Comparison of ENCODE assay signal across 1 cellular context in genomic region chr1:178542554-178543290, GRCh38.
A peak's percentile ranks its signal among the peaks of the same experiment; 100 is the strongest.
TF ChIP-seq lines count a peak whose summit lies in the region.

No MANE protein-coding gene starts in this region.

TF ChIP-seq in HepG2, 621 proteins besides CTCF, POLR2A, EP300 and RAD21 (continued from another document and continues in another):
- TF ChIP-seq POGK (CRISPR knock-in tag; conservative IDR thresholded peaks at IDR 0.05) = peak; percentile 71
- peak; percentile 81; the same call in 1 of the 2 replicates for TF ChIP-seq ZNF414 (CRISPR knock-in tag; IDR thresholded peaks at IDR 0.05)
- TF ChIP-seq NONO (IDR thresholded peaks at IDR 0.05) = no peak
- TF ChIP-seq NONO (CRISPR knock-in tag; conservative IDR thresholded peaks at IDR 0.05) = 0 out of 2 replicates have a peak, but pooled peaks have one; percentile 25
- TF ChIP-seq E2F1 (CRISPR knock-in tag; IDR thresholded peaks at IDR 0.05) = 0 out of 2 replicates have a peak, but pooled peaks have one; percentile 7
- TF ChIP-seq CREBL2 (CRISPR knock-in tag; IDR thresholded peaks at IDR 0.05; ENCODE audit: borderline replicate concordance) = no peak
- 0 out of 2 replicates have a peak, but pooled peaks have one; percentile 46 for TF ChIP-seq ZNF225 (CRISPR knock-in tag; IDR thresholded peaks at IDR 0.05)
- no peak for TF ChIP-seq NPAS2 (CRISPR knock-in tag; IDR thresholded peaks at IDR 0.05; ENCODE audit: borderline replicate concordance)
- peak; percentile 6 for TF ChIP-seq ZNF883 (CRISPR knock-in tag; IDR thresholded peaks at IDR 0.05; ENCODE audit: not compliant biosample characterization)
- TF ChIP-seq SP2 (CRISPR knock-in tag; IDR thresholded peaks at IDR 0.05) = 0 out of 2 replicates have a peak, but pooled peaks have one; percentile 23
- 0 out of 2 replicates have a peak, but pooled peaks have one; percentile 5 for TF ChIP-seq MAZ (IDR thresholded peaks at IDR 0.05; ENCODE audit: borderline replicate concordance, low read depth, low read length)
- TF ChIP-seq MAZ (CRISPR knock-in tag; IDR thresholded peaks at IDR 0.05; ENCODE audit: low read depth) = peak; percentile 6
- no peak for TF ChIP-seq RFXAP (CRISPR knock-in tag; IDR thresholded peaks at IDR 0.05; ENCODE audit: borderline replicate concordance)
- no peak for TF ChIP-seq ZBTB38 (CRISPR knock-in tag; IDR thresholded peaks at IDR 0.05)
- 0 out of 2 replicates have a peak, but pooled peaks have one; percentile 3 for TF ChIP-seq HCFC1 (IDR thresholded peaks at IDR 0.05; ENCODE audit: low read depth, low read length)
- no peak for TF ChIP-seq ZNF781 (CRISPR knock-in tag; IDR thresholded peaks at IDR 0.05; ENCODE audit: borderline replicate concordance, not compliant biosample characterization)
- no peak for TF ChIP-seq ZFP36L2 (CRISPR knock-in tag; IDR thresholded peaks at IDR 0.05)
- TF ChIP-seq STAT6 (CRISPR knock-in tag; IDR thresholded peaks at IDR 0.05; ENCODE audit: borderline replicate concordance) = no peak
- TF ChIP-seq NR2F2 (IDR thresholded peaks at IDR 0.05; ENCODE audit: borderline replicate concordance, low read depth) = 0 out of 2 replicates have a peak, but pooled peaks have one; percentile 3
- peak; percentile 28; the same call in 1 of the 2 replicates for TF ChIP-seq ZNF468 (CRISPR knock-in tag; IDR thresholded peaks at IDR 0.05)
- peak; percentile 62; the same call in 1 of the 2 replicates for TF ChIP-seq ZMYM4 (CRISPR knock-in tag; IDR thresholded peaks at IDR 0.05)
- TF ChIP-seq JDP2 (CRISPR knock-in tag; IDR thresholded peaks at IDR 0.05; ENCODE audit: borderline replicate concordance) = peak; percentile 75; the same call in 1 of the 2 replicates
- TF ChIP-seq REPIN1 (CRISPR knock-in tag; IDR thresholded peaks at IDR 0.05; ENCODE audit: borderline replicate concordance, low read depth) = peak; percentile 19
- TF ChIP-seq MYC (CRISPR knock-in tag; IDR thresholded peaks at IDR 0.05; ENCODE audit: borderline replicate concordance) = peak; percentile 35; the same call in 1 of the 2 replicates
- TF ChIP-seq MNT (IDR thresholded peaks at IDR 0.05) = no peak
- TF ChIP-seq PRDM4 (CRISPR knock-in tag; IDR thresholded peaks at IDR 0.05; ENCODE audit: borderline replicate concordance) = peak; percentile 5; the same call in 1 of the 2 replicates
- TF ChIP-seq ZBTB8A (CRISPR knock-in tag; IDR thresholded peaks at IDR 0.05; ENCODE audit: borderline replicate concordance, low read depth) = 0 out of 2 replicates have a peak, but pooled peaks have one; percentile 9
- 0 out of 2 replicates have a peak, but pooled peaks have one; percentile 47 for TF ChIP-seq HDAC2 (CRISPR knock-in tag; IDR thresholded peaks at IDR 0.05)
- peak; percentile 13; the same call in 1 of the 2 replicates for TF ChIP-seq KLF12 (CRISPR knock-in tag; IDR thresholded peaks at IDR 0.05; ENCODE audit: borderline replicate concordance)
- TF ChIP-seq MED13 (CRISPR knock-in tag; IDR thresholded peaks at IDR 0.05) = no peak
- peak; percentile 64; the same call in 1 of the 2 replicates for TF ChIP-seq BATF2 (CRISPR knock-in tag; IDR thresholded peaks at IDR 0.05)
- no peak for TF ChIP-seq FOSL1 (CRISPR knock-in tag; IDR thresholded peaks at IDR 0.05; ENCODE audit: borderline replicate concordance)
- TF ChIP-seq TSC22D2 (CRISPR knock-in tag; IDR thresholded peaks at IDR 0.05; ENCODE audit: borderline replicate concordance) = no peak
- TF ChIP-seq PCBP1 (IDR thresholded peaks at IDR 0.05; ENCODE audit: borderline replicate concordance, low read depth, low read length) = 0 out of 2 replicates have a peak, but pooled peaks have one; percentile 0
- TF ChIP-seq BRD4 (CRISPR knock-in tag; IDR thresholded peaks at IDR 0.05) = 0 out of 2 replicates have a peak, but pooled peaks have one; percentile 11
- TF ChIP-seq POLR2G (IDR thresholded peaks at IDR 0.05; ENCODE audit: low read depth, low read length) = no peak
- TF ChIP-seq HMGXB4 (CRISPR knock-in tag; IDR thresholded peaks at IDR 0.05; ENCODE audit: borderline replicate concordance in 1 of 2, low read depth in 1 of 2) = peak; percentile 78 to 99; a peak in 3 of 4 replicates
- peak; percentile 30; the same call in 1 of the 2 replicates for TF ChIP-seq NFE2L1 (CRISPR knock-in tag; IDR thresholded peaks at IDR 0.05; ENCODE audit: borderline replicate concordance)
- TF ChIP-seq ZBTB3 (CRISPR knock-in tag; IDR thresholded peaks at IDR 0.05; ENCODE audit: borderline replicate concordance, low read depth) = no peak
- TF ChIP-seq RBM39 (IDR thresholded peaks at IDR 0.05; ENCODE audit: low read depth, low read length, poor library complexity, severe bottlenecking) = peak; percentile 2
- TF ChIP-seq ZSCAN21 (CRISPR knock-in tag; IDR thresholded peaks at IDR 0.05; ENCODE audit: borderline replicate concordance) = peak; percentile 40
- TF ChIP-seq ZNF574 (CRISPR knock-in tag; IDR thresholded peaks at IDR 0.05) = peak; percentile 11
- 0 out of 2 replicates have a peak, but pooled peaks have one; percentile 63 for TF ChIP-seq ZSCAN31 (CRISPR knock-in tag; IDR thresholded peaks at IDR 0.05; ENCODE audit: low read depth)
